In genomic region chr6:28597924-28598323, GRCh38 we compare ENCODE assay signal across 9 cellular contexts.
DNase-seq lines count a peak whose midpoint lies in the region; ATAC-seq and TF ChIP-seq lines count a peak whose summit lies in the region.
"Had no signal": no experiment of that assay in that cellular context is flagged by ENCODE, and none has a peak within 500 bp of the region (broad histone marks: within the 10 kb centered on the region; RNA-seq: fewer than 3 reads in every experiment).

No MANE protein-coding gene starts in this region.

- peaks cover 3% of the 10 kb centered on the region for H3K4me1 Mint-ChIP-seq in activated T-helper 2 cell treated with anti-CD3 and anti-CD28 coated beads, Interferon-gamma antibody, Interleukin-2, Interleukin-4, amounts not matched to agents 10 μg/mL and 5 μg/mL and 100 μg/mL, durations not matched to agents 14 hours and 24 hours and 36 hours (ENCODE audit: low read depth)

- H3K4me1 ChIP-seq in iPS-18a (ENCODE audit: control insufficient read depth, low read depth, low read length) (no peaks in the 10 kb centered on the region), gastroesophageal sphincter (no peaks in the 10 kb centered on the region)

- no peak for TF ChIP-seq EP300 in gastroesophageal sphincter (IDR thresholded peaks at IDR 0.05)

- H3K36me3 Mint-ChIP-seq in activated T-helper 2 cell treated with anti-CD3 and anti-CD28 coated beads, Interferon-gamma antibody, Interleukin-2, Interleukin-4, amounts not matched to agents 10 μg/mL and 5 μg/mL and 100 μg/mL, durations not matched to agents 14 hours and 24 hours and 36 hours (ENCODE audit: low read depth) = no peaks in the 10 kb centered on the region

- H3K27ac Mint-ChIP-seq in activated T-helper 2 cell treated with anti-CD3 and anti-CD28 coated beads, Interferon-gamma antibody, Interleukin-2, Interleukin-4, amounts not matched to agents 10 μg/mL and 5 μg/mL and 100 μg/mL, durations not matched to agents 14 hours and 24 hours and 36 hours = no peak overlapping the region

- H3K27me3 Mint-ChIP-seq in activated T-helper 2 cell treated with anti-CD3 and anti-CD28 coated beads, Interferon-gamma antibody, Interleukin-2, Interleukin-4, amounts not matched to agents 10 μg/mL and 5 μg/mL and 100 μg/mL, durations not matched to agents 14 hours and 24 hours and 36 hours (ENCODE audit: low read depth) = peaks cover 37% of the 10 kb centered on the region

- peak overlapping the region; percentile 21 for H3K9ac ChIP-seq in iPS-18a (ENCODE audit: low read length)

- peak overlapping the region; percentile 34 for H3K4me3 Mint-ChIP-seq in activated T-helper 2 cell treated with anti-CD3 and anti-CD28 coated beads, Interferon-gamma antibody, Interleukin-2, Interleukin-4, amounts not matched to agents 10 μg/mL and 5 μg/mL and 100 μg/mL, durations not matched to agents 14 hours and 24 hours and 36 hours (ENCODE audit: low read depth)

- no peak for ATAC-seq in HG02885 (IDR thresholded peaks at IDR 0.05; ENCODE audit: poor library complexity, unreplicated experiment)
- no peak for ATAC-seq in gastroesophageal sphincter
- ATAC-seq in HG02610 (IDR thresholded peaks at IDR 0.05; ENCODE audit: unreplicated experiment) = no peak

- H3K9me3 Mint-ChIP-seq in activated T-helper 2 cell treated with anti-CD3 and anti-CD28 coated beads, Interferon-gamma antibody, Interleukin-2, Interleukin-4, amounts not matched to agents 10 μg/mL and 5 μg/mL and 100 μg/mL, durations not matched to agents 14 hours and 24 hours and 36 hours = no peaks in the 10 kb centered on the region

- H3K27me3 ChIP-seq in iPS-18a (ENCODE audit: control insufficient read depth, insufficient read depth, low read length) = no peaks in the 10 kb centered on the region
- H3K27me3 ChIP-seq in gastroesophageal sphincter = peaks cover 64% of the 10 kb centered on the region

- no peak for TF ChIP-seq POLR2A in gastroesophageal sphincter (IDR thresholded peaks at IDR 0.05)

- TF ChIP-seq CTCF in LNCaP clone FGC (IDR thresholded peaks at IDR 0.05; ENCODE audit: control insufficient read depth, extremely low read depth, insufficient read depth) (no peak), gastroesophageal sphincter (IDR thresholded peaks at IDR 0.05) (no peak)

- H3K9me3 ChIP-seq in iPS-18a (ENCODE audit: control insufficient read depth, low read depth, low read length) = no peaks in the 10 kb centered on the region
- H3K9me3 ChIP-seq in gastroesophageal sphincter = no peaks in the 10 kb centered on the region

- intact Hi-C loops in activated T-helper 2 cell treated with anti-CD3 and anti-CD28 coated beads, Interferon-gamma antibody, Interleukin-2, Interleukin-4, amounts not matched to agents 10 μg/mL and 5 μg/mL and 100 μg/mL, durations not matched to agents 14 hours and 24 hours and 36 hours (cut with micrococcal nuclease) = no loop called here

- WGBS in gastroesophageal sphincter (ENCODE audit: low coverage in 1 of 2), 2 donors = 21 to 25% methylated on average over 4 to 10 of the region's 10 CpGs

- no peak overlapping the region for H3K27ac ChIP-seq in iPS-18a (ENCODE audit: low read length)
- H3K27ac ChIP-seq in gastroesophageal sphincter = no peak overlapping the region

- DNase-seq in D341Med (ENCODE audit: low spot score) (peak; percentile 52), LNCaP clone FGC (ENCODE audit: low read depth) (no peak), kidney tubule cell (ENCODE audit: low spot score) (no peak)
- no peak for DNase-seq in activated T-helper 2 cell treated with anti-CD3 and anti-CD28 coated beads, Interferon-gamma antibody, Interleukin-2, Interleukin-4, amounts not matched to agents 10 μg/mL and 5 μg/mL and 100 μg/mL, durations not matched to agents 14 hours and 24 hours and 36 hours (ENCODE audit: low spot score)
- DNase-seq: activated CD8-positive, alpha-beta memory T cell treated with anti-CD3 and anti-CD28 coated beads, Interleukin-2, amount 50 U/mL, for 4 hours had no signal

- H3K36me3 ChIP-seq in iPS-18a (ENCODE audit: control insufficient read depth, low read depth, low read length) = no peaks in the 10 kb centered on the region
- no peaks in the 10 kb centered on the region for H3K36me3 ChIP-seq in gastroesophageal sphincter

- H3K4me3 ChIP-seq in LNCaP clone FGC (ENCODE audit: low read depth, low read length) (peak overlapping the region; percentile 74), iPS-18a (ENCODE audit: low read length) (peak overlapping the region; percentile 87), gastroesophageal sphincter (no peak overlapping the region)

Comparison
In these comparisons a context has a peak if more than half of its experiments do, and no peak if none do; other contexts are left out.
1. H3K4me3 ChIP-seq: peak in LNCaP clone FGC (single experiment) and iPS-18a (single experiment); none in gastroesophageal sphincter (0 of 2).